Comparison of ENCODE assay signal across 10 cellular contexts in the genomic region with DNA sequence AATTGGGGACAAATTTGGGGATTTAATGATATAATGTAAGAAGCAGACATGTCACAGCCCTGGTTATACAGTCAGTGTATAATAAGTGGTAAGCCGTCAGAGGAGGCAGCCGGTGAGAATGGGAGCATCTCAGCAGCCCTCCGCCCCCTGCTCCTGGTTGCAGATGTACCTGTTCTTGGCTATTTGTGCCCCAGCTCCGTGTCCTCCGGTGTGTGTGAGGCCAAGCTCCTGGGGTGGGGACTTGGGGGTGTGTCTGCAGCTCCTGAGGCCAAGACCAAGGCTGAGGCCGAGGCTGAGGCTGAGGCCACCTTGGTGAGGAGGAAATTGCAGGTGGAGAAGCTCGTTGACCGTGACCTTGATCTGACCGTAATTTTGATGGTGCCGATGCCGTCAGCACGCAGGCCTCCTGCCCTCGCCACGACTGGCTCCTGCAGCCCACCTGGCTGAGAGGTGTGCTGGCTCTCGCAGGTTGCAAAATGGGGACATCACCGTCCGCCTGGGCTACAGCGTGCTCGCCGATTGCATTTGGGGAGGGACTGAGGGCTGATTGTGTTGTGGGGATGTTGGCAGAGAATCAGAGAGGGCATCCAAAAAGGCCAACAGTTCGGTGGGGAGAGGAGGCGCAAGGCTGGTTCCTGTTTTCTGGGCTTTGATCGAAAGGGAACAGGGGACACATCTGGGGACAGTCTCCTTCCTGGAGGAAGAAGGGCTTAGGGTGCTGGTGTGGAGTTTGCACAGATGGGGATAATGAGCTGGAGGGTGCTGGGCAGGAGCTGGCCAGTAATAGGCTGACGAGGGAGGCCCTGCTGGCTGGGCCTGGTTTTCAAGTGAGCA.
DNase-seq lines count a peak whose midpoint lies in the region; ATAC-seq and TF ChIP-seq lines count a peak whose summit lies in the region.
"Had no signal": no experiment of that assay in that cellular context is flagged by ENCODE, and none has a peak within 500 bp of the region (broad histone marks: within the 10 kb centered on the region; RNA-seq: fewer than 3 reads in every experiment).

No MANE protein-coding gene starts in this region.

- H3K9ac ChIP-seq in muscle layer of colon (ENCODE audit: low read length) = peak overlapping the region; percentile 25

- ATAC-seq in body of pancreas (no peak), HG03280 (IDR thresholded peaks at IDR 0.05; ENCODE audit: unreplicated experiment) (no peak)

- TF ChIP-seq EP300 in transverse colon (IDR thresholded peaks at IDR 0.05; ENCODE audit: low read depth) = no peak

- no peak for DNase-seq in T-helper 2 cell treated with Interferon-gamma antibody and Interleukin-4, amounts not matched to agents 5 μg/mL and 100 μg/mL, for 36 hours (ENCODE audit: low spot score)
- DNase-seq in T-helper 2 cell (no peak), body of pancreas (peak in 1 of 4 donors; percentile 46), transverse colon (no peak), MG63 (no peak), germinal center (ENCODE audit: low spot score) (no peak)
- DNase-seq: NCI-H2029 treated with DMSO at 0.1 percent for 48 hours had no signal

- H3K4me3 Mint-ChIP-seq in T-helper 2 cell treated with Interferon-gamma antibody and Interleukin-4, amounts not matched to agents 5 μg/mL and 100 μg/mL, for 36 hours = no peak overlapping the region

- H3K36me3 Mint-ChIP-seq in T-helper 2 cell treated with Interferon-gamma antibody and Interleukin-4, amounts not matched to agents 5 μg/mL and 100 μg/mL, for 36 hours (ENCODE audit: low read depth) = peaks cover 21% of the 10 kb centered on the region

- no peaks in the 10 kb centered on the region for H3K36me3 ChIP-seq in body of pancreas (replicated peaks in 1 of 2; ENCODE audit: insufficient read depth in 1 of 2, low read depth in 2 of 2)
- no peaks in the 10 kb centered on the region for H3K36me3 ChIP-seq in muscle layer of colon (ENCODE audit: insufficient read depth, low read length)
- no peaks in the 10 kb centered on the region for H3K36me3 ChIP-seq in transverse colon
- peaks cover 76% of the 10 kb centered on the region for H3K36me3 ChIP-seq in MG63

- peak overlapping the region; percentile 63 for H3K27ac Mint-ChIP-seq in T-helper 2 cell treated with Interferon-gamma antibody and Interleukin-4, amounts not matched to agents 5 μg/mL and 100 μg/mL, for 36 hours

- no peak overlapping the region for H3K4me3 ChIP-seq in body of pancreas
- H3K4me3 ChIP-seq in muscle layer of colon (ENCODE audit: low read depth in 1 of 2, low read length in 2 of 2) = no peak overlapping the region
- no peak overlapping the region for H3K4me3 ChIP-seq in transverse colon
- H3K4me3 ChIP-seq in MG63 = no peak overlapping the region
- H3K4me3 ChIP-seq: lung had no signal

- H3K4me1 ChIP-seq in body of pancreas (peaks cover 73% of the 10 kb centered on the region), muscle layer of colon (ENCODE audit: insufficient read depth, low read length) (peaks cover 95% of the 10 kb centered on the region), transverse colon (peaks cover 65 to 81% (median 77%) of the 10 kb centered on the region in 4 donors)

- H3K27ac ChIP-seq in body of pancreas (peak overlapping the region in 3 of 4 donors; percentile 76 to 85 (median 78)), muscle layer of colon (ENCODE audit: low read depth, low read length) (peak overlapping the region; percentile 96), transverse colon (peak overlapping the region; percentile 89 to 95 (median 94))

- H3K27me3 ChIP-seq in body of pancreas (no peaks in the 10 kb centered on the region), muscle layer of colon (ENCODE audit: control insufficient read depth in 1 of 2, insufficient read depth in 2 of 2, low read length in 2 of 2) (no peaks in the 10 kb centered on the region), transverse colon (no peaks in the 10 kb centered on the region), MG63 (no peaks in the 10 kb centered on the region)

- H3K9me3 ChIP-seq in body of pancreas = no peaks in the 10 kb centered on the region
- no peaks in the 10 kb centered on the region for H3K9me3 ChIP-seq in muscle layer of colon (ENCODE audit: low read length)
- no peaks in the 10 kb centered on the region for H3K9me3 ChIP-seq in transverse colon
- H3K9me3 ChIP-seq in MG63 = no peaks in the 10 kb centered on the region

- H3K27me3 Mint-ChIP-seq in T-helper 2 cell treated with Interferon-gamma antibody and Interleukin-4, amounts not matched to agents 5 μg/mL and 100 μg/mL, for 36 hours (ENCODE audit: low read depth) = no peaks in the 10 kb centered on the region

- peaks cover 55% of the 10 kb centered on the region for H3K4me1 Mint-ChIP-seq in T-helper 2 cell treated with Interferon-gamma antibody and Interleukin-4, amounts not matched to agents 5 μg/mL and 100 μg/mL, for 36 hours (ENCODE audit: low read depth)

- TF ChIP-seq CTCF in body of pancreas (IDR thresholded peaks at IDR 0.05) (no peak), transverse colon (IDR thresholded peaks at IDR 0.05) (no peak)

- no peak for TF ChIP-seq POLR2A in body of pancreas (IDR thresholded peaks at IDR 0.05)
- no peak for TF ChIP-seq POLR2A in transverse colon (IDR thresholded peaks at IDR 0.05)

- H3K9me3 Mint-ChIP-seq in T-helper 2 cell treated with Interferon-gamma antibody and Interleukin-4, amounts not matched to agents 5 μg/mL and 100 μg/mL, for 36 hours = no peaks in the 10 kb centered on the region

- 60 to 76% methylated on average over 21 to 23 of the region's 24 CpGs for WGBS in body of pancreas, 2 donors
- 60 to 69% methylated on average over 3 to 23 of the region's 24 CpGs for WGBS in transverse colon (ENCODE audit: low coverage in 1 of 2), 2 donors

- intact Hi-C loops in body of pancreas (cut with DNase I) (no loop called here), transverse colon (cut with DNase I; ENCODE audit: low total_unique reads) (loop anchor here (5.0 kb wide), 1 partner anchor 97 kb away; no protein-coding TSS in a partner anchor)

- in situ Hi-C loops in transverse colon (cut with MboI; ENCODE audit: low pct_ligation_motif_present in 1 of 4, low pct_unique_long_range_greater_than_20kb in 1 of 4, low sequenced_read_pairs in 3 of 4) = loop anchor here in 3 of 4 donors (10.0 to 25.0 kb wide), 3 partner anchors 66 to 94 kb away; no protein-coding TSS in a partner anchor
